ENCODE assay signal across 10 cellular contexts in the genomic region with DNA sequence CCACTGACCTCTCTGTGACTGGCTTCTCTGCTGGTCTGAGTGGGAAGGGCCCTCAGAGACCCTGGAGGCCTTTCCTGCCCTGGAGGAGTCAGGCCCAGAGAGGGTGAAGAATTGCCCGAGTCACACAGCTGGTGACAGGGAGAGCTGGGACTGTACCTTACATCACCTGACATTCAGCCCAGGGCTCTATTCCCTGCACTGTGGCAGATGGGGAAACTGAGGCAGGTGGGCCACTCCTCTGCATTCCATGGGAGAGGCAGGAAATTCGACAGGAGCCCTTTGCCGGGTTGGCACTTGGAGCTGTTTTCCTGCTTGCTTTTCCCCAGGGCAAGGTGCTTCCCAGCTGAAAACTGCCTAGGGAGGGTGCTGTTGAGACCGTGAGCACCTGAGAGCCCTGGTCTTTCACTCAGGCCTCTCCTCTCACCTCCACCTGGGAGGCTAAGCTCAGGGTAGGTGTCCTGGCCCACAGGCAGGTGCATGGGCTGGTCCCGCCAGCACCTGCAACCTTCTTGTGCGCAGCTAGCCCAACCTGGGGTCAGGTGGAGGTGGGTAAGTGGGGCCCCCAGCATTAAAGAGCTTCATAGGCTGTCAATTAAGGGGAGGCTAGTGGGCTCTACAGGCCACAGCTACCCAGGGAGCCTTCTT. TPM values are rescaled to one million over a fixed set of nuclear protein-coding genes. Genes with fewer than 3 reads are reported as not detected.
A peak's percentile ranks its signal among the peaks of the same experiment; 100 is the strongest.
DNase-seq lines count a peak whose midpoint lies in the region; ATAC-seq and TF ChIP-seq lines count a peak whose summit lies in the region.
"Had no signal": no experiment of that assay in that cellular context is flagged by ENCODE, and none has a peak within 500 bp of the region (broad histone marks: within the 10 kb centered on the region; RNA-seq: fewer than 3 reads in every experiment).

No MANE protein-coding gene starts in this region.

- DNase-seq in ascending aorta (ENCODE audit: low spot score in 2 of 2) (no peak), neuronal stem cell (ENCODE audit: low spot score) (no peak), glutamatergic neuron (no peak), DMS 273 treated with DMSO at 0.1 percent for 48 hours (lab: John Stamatoyannopoulos, UW) (no peak)
- DNase-seq: NCI-H1417; stimulated activated CD4-positive, alpha-beta T cell treated with anti-CD3 and anti-CD28 coated beads, Interleukin-1b, Interleukin-23, amount 100 ng/mL, for 48 hours had no signal

- no CpG with 5 or more reads among the region's 6 CpGs for WGBS in neuronal stem cell (ENCODE audit: extremely low coverage in 2 of 2, insufficient read length in 2 of 2, insufficient replicate concordance in 1 of 2), 2 donors

- peak overlapping the region; percentile 40 to 53 for H3K27ac ChIP-seq in ascending aorta
- H3K27ac ChIP-seq in neuronal stem cell (replicated peaks; ENCODE audit: low read length) = no peak overlapping the region

- H2AFZ ChIP-seq in neuronal stem cell (ENCODE audit: low read length) = no peak overlapping the region

- peaks cover 7% of the 10 kb centered on the region for H3K9me3 Mint-ChIP-seq in glutamatergic neuron (ENCODE audit: unreplicated experiment)

- H3K4me1 ChIP-seq in ascending aorta = no peaks in the 10 kb centered on the region
- H3K4me1 ChIP-seq in neuronal stem cell (ENCODE audit: control insufficient read depth in 2 of 2, insufficient read depth in 1 of 2, low read depth in 1 of 2, low read length in 2 of 2) = no peaks in the 10 kb centered on the region

- H2BK12ac ChIP-seq in neuronal stem cell (ENCODE audit: low read length) = peak overlapping the region; percentile 76

- no peak overlapping the region for H3K4me2 ChIP-seq in neuronal stem cell (ENCODE audit: insufficient read depth, low read length, poor library complexity, severe bottlenecking)

- no peak overlapping the region for H4K8ac ChIP-seq in neuronal stem cell (ENCODE audit: low read depth, low read length)

- H4K91ac ChIP-seq in neuronal stem cell (ENCODE audit: low read depth, low read length, poor library complexity) = no peak overlapping the region

- no peaks in the 10 kb centered on the region for H3K36me3 ChIP-seq in ascending aorta
- H3K36me3 ChIP-seq in neuronal stem cell (replicated peaks in 1 of 2; ENCODE audit: control insufficient read depth in 2 of 2, insufficient read depth in 2 of 2, low read length in 2 of 2) = no peaks in the 10 kb centered on the region

- no peak overlapping the region for H3K4ac ChIP-seq in neuronal stem cell (ENCODE audit: low read length)

- H3K27me3 ChIP-seq in ascending aorta (no peaks in the 10 kb centered on the region), neuronal stem cell (ENCODE audit: control insufficient read depth in 3 of 3, insufficient read depth in 3 of 3, low read depth in 1 of 3, low read length in 3 of 3) (no peaks in the 10 kb centered on the region)

- peak overlapping the region; percentile 1 for H2AK5ac ChIP-seq in neuronal stem cell (ENCODE audit: low read depth, low read length)

- no peak for TF ChIP-seq CTCF in ascending aorta (IDR thresholded peaks at IDR 0.05)
- no peak for TF ChIP-seq CTCF in glutamatergic neuron (IDR thresholded peaks at IDR 0.05; ENCODE audit: partially characterized antibody, unreplicated experiment)

- H3K9ac ChIP-seq in neuronal stem cell (ENCODE audit: low read depth, low read length, poor library complexity) = no peak overlapping the region

- no peaks in the 10 kb centered on the region for H3K9me3 ChIP-seq in ascending aorta
- no peaks in the 10 kb centered on the region for H3K9me3 ChIP-seq in neuronal stem cell (replicated peaks in 1 of 2; ENCODE audit: control insufficient read depth in 2 of 2, insufficient read depth in 1 of 2, low read depth in 1 of 2, low read length in 2 of 2)

- peaks cover 15% of the 10 kb centered on the region for H3K4me1 Mint-ChIP-seq in glutamatergic neuron (ENCODE audit: low read depth, unreplicated experiment)

- H3K36me3 Mint-ChIP-seq in glutamatergic neuron (ENCODE audit: unreplicated experiment) = peaks cover 5% of the 10 kb centered on the region

- intact Hi-C loops in ascending aorta (cut with DNase I) = no loop called here

- H3K27me3 Mint-ChIP-seq in glutamatergic neuron (ENCODE audit: unreplicated experiment) = peaks cover 2% of the 10 kb centered on the region

- no peak overlapping the region for H3K23ac ChIP-seq in neuronal stem cell (ENCODE audit: low read depth, low read length, poor library complexity)

- H3K4me3 ChIP-seq in GM08714 (ENCODE audit: low read length) = peak overlapping the region; percentile 71
- peak overlapping the region in 1 of 2 donors; percentile 22 for H3K4me3 ChIP-seq in ascending aorta
- H3K4me3 ChIP-seq in neuronal stem cell (ENCODE audit: low read length in 2 of 2) = no peak overlapping the region

- no peak overlapping the region for H2BK120ac ChIP-seq in neuronal stem cell (ENCODE audit: low read depth, low read length)

- H3K14ac ChIP-seq in neuronal stem cell (ENCODE audit: low read length) = no peak overlapping the region

- H2BK15ac ChIP-seq in neuronal stem cell (ENCODE audit: low read length) = no peak overlapping the region

- ATAC-seq in HG02571 (IDR thresholded peaks at IDR 0.05; ENCODE audit: unreplicated experiment) (peak; percentile 8), HG02798 (IDR thresholded peaks at IDR 0.05; ENCODE audit: poor library complexity, unreplicated experiment) (no peak), GM18502 (IDR thresholded peaks at IDR 0.05; ENCODE audit: poor library complexity, unreplicated experiment) (no peak)

- no peak overlapping the region for H2BK5ac ChIP-seq in neuronal stem cell (ENCODE audit: low read length)

- no peaks in the 10 kb centered on the region for H3K79me1 ChIP-seq in neuronal stem cell (ENCODE audit: low read depth, low read length)

- H3K4me3 Mint-ChIP-seq in glutamatergic neuron (ENCODE audit: unreplicated experiment) = no peak overlapping the region

- H3K27ac Mint-ChIP-seq in glutamatergic neuron (ENCODE audit: unreplicated experiment) = no peak overlapping the region

- peak overlapping the region; percentile 63 for H3K18ac ChIP-seq in neuronal stem cell (ENCODE audit: low read length)

RNA-seq across cellular contexts. Expression of a gene that starts 8.5 kb away (rescaled TPM):
- total RNA-seq in ascending aorta (8.2 TPM), glutamatergic neuron (ENCODE audit: unreplicated experiment) (16.7 TPM)
- 3.6 TPM for polyA plus RNA-seq in neuronal stem cell (2013, experiment 1 of 2)
- 3.3 TPM for polyA plus RNA-seq in neuronal stem cell (2013, experiment 2 of 2)
